18 cellular contexts compared by ENCODE assay signal in the genomic region with DNA sequence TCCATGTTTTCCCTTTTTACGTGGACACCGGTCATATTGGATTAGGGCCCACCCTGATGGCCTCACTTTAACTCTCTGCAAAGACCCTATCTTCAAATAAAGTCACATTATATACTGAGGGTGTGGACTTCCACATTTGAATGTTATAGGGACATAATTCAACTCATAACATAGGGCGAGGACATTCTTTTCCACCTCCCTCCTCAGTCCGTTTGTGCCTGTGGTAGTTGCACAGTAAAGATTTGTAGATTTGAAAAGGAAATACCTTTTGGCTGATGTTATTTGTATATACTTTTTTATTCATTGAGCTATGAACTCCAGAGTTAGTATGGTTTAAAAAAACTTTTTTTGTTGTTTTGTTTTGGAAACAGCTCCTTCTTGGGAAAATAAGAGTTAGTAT. TPM values are rescaled to one million over a fixed set of nuclear protein-coding genes. Genes with fewer than 3 reads are reported as not detected.
DNase-seq lines count a peak whose midpoint lies in the region; ATAC-seq, FAIRE-seq and TF ChIP-seq lines count a peak whose summit lies in the region.
"Had no signal": no experiment of that assay in that cellular context is flagged by ENCODE, and none has a peak within 500 bp of the region (broad histone marks: within the 10 kb centered on the region; RNA-seq: fewer than 3 reads in every experiment).

No MANE protein-coding gene starts in this region.

- H3K4me3 Mint-ChIP-seq in mesothelial cell of epicardium, result no peak overlapping the region
- H3K4me3 Mint-ChIP-seq: CD14-positive monocyte; CD4-positive, alpha-beta memory T cell; H9 had no signal

- H3K36me3 ChIP-seq in SJSA1, result 0 out of 2 replicates have a peak, but pooled peaks cover 3% of the 10 kb centered on the region

- FAIRE-seq in GM12892 (lab: Jason Lieb, UNC), result no peak
- FAIRE-seq: H1, HepG2 had no signal

- H3K36me3 Mint-ChIP-seq in mesothelial cell of epicardium, result peaks cover 21% of the 10 kb centered on the region

- 0 out of 2 replicates have a peak, but pooled peaks cover 4% of the 10 kb centered on the region for H3K9me3 ChIP-seq in SJSA1 (replicated peaks)
- H3K9me3 ChIP-seq: BLaER1 had no signal

- H3K9me3 Mint-ChIP-seq in mesothelial cell of epicardium, result no peaks in the 10 kb centered on the region
- H3K9me3 Mint-ChIP-seq: CD14-positive monocyte; CD4-positive, alpha-beta memory T cell; H9 had no signal

- TF ChIP-seq CTCF in mesothelial cell of epicardium (IDR thresholded peaks at IDR 0.05; ENCODE audit: unreplicated experiment), result no peak

- intact Hi-C loops in left colon (cut with DNase I, micrococcal nuclease), result no loop called here

- no peaks in the 10 kb centered on the region for H3K27me3 Mint-ChIP-seq in mesothelial cell of epicardium (ENCODE audit: low read depth)
- H3K27me3 Mint-ChIP-seq: CD4-positive, alpha-beta memory T cell had no signal

- H3K4me3 ChIP-seq in SJSA1, result no peak overlapping the region
- H3K4me3 ChIP-seq: BLaER1 had no signal

- H3K4me1 ChIP-seq in SJSA1 (replicated peaks), result peaks cover 20% of the 10 kb centered on the region

- DNase-seq in EH (ENCODE audit: low read depth), result peak; percentile 20
- peak in 1 of 2 experiments; percentile 24 for DNase-seq in SJSA1 (ENCODE audit: low read depth in 1 of 2, low spot score in 2 of 2)
- DNase-seq in left colon, result no peak
- no peak for DNase-seq in GM12892 (ENCODE audit: insufficient read length)
- DNase-seq in NCI-H2196 treated with DMSO at 0.1 percent for 48 hours (lab: John Stamatoyannopoulos, UW; ENCODE audit: unreplicated experiment), result no peak
- no peak for DNase-seq in mesothelial cell of epicardium (ENCODE audit: low spot score in 2 of 2, unreplicated experiment in 2 of 2)
- DNase-seq in NCI-H2227 treated with DMSO at 0.1 percent for 48 hours (lab: John Stamatoyannopoulos, UW), result no peak
- DNase-seq: 8988T; CD4-positive, alpha-beta memory T cell; DMS153; DMS79; GF-D8; H9 had no signal

- peak; percentile 62 for ATAC-seq in left colon
- ATAC-seq: HepG2 had no signal

- no peaks in the 10 kb centered on the region for H3K27me3 ChIP-seq in SJSA1 (replicated peaks)
- H3K27me3 ChIP-seq: BLaER1 had no signal

- TF ChIP-seq POLR2A in GM12892 (IDR thresholded peaks at IDR 0.05; ENCODE audit: low read depth, low read length), result no peak

- peaks cover 14% of the 10 kb centered on the region for H3K4me1 Mint-ChIP-seq in mesothelial cell of epicardium

- H3K27ac Mint-ChIP-seq in mesothelial cell of epicardium, result no peak overlapping the region
- H3K27ac Mint-ChIP-seq: H9 had no signal

- H3K27ac ChIP-seq in SJSA1 (peak overlapping the region; percentile 9), cingulate gyrus (ENCODE audit: low read depth, low read length) (peak overlapping the region; percentile 25)
- H3K27ac ChIP-seq: BLaER1 had no signal

RNA-seq across cellular contexts. Expression of gene DHFR, which starts 51.0 kb away (rescaled TPM):
- 145 and 147 TPM in 2 replicates for total RNA-seq in SJSA1 (2014; rRNA removed; shearing (Covaris generic))
- 10 to 100 TPM; 16.8 to 29.2 TPM for total RNA-seq in left colon
- polyA plus RNA-seq in GM12892 (2012; ENCODE audit: missing spikeins), result 59.6 TPM
- 29.2 to 30.9 TPM (median 29.4 TPM) in 3 replicates for total RNA-seq in mesothelial cell of epicardium

RNA-seq across cellular contexts. Expression of gene MSH3, which starts 51.3 kb away (rescaled TPM):
- total RNA-seq in SJSA1 (2014; rRNA removed; shearing (Covaris generic)), result 7.7 and 12.9 TPM in 2 replicates
- total RNA-seq in left colon (10 to 100 TPM; 16.2 to 18.6 TPM), mesothelial cell of epicardium (17.8 to 18.7 TPM (median 18.4 TPM) in 3 replicates)
- 9.1 TPM for polyA plus RNA-seq in GM12892 (2012; ENCODE audit: missing spikeins)
